25 cellular contexts compared by ENCODE assay signal in genomic region chr2:2777876-2778275, GRCh38.
"Had no signal": no experiment of that assay in that cellular context is flagged by ENCODE, and none has a peak within 500 bp of the region (broad histone marks: within the 10 kb centered on the region; RNA-seq: fewer than 3 reads in every experiment).

No MANE protein-coding gene starts in this region.

- H3K4me3 ChIP-seq: neural progenitor cell, pancreas, psoas muscle, right lobe of liver, sigmoid colon, suprapubic skin, testis, tibial artery, transverse colon, upper lobe of right lung, uterus had no signal

- FAIRE-seq: pancreas, small intestine had no signal

- H3K27me3 ChIP-seq: neural progenitor cell, pancreas, right lobe of liver, sigmoid colon, suprapubic skin, testis, tibial artery, transverse colon, upper lobe of right lung, uterus had no signal

- H3K4me1 ChIP-seq: neural progenitor cell, pancreas, psoas muscle, right lobe of liver, suprapubic skin, testis, tibial artery, transverse colon, upper lobe of right lung, uterus had no signal

- H3K9ac ChIP-seq: neural progenitor cell had no signal

- DNase-seq: naive thymus-derived CD4-positive, alpha-beta T cell; natural killer cell; occipital lobe; pancreas; psoas muscle; right cardiac atrium; right lobe of liver; sigmoid colon; small intestine; stimulated activated CD4-positive, alpha-beta T cell treated with anti-CD3 and anti-CD28 coated beads, Interleukin-15, amount 100 ng/mL, for 24 hours; stimulated activated CD4-positive, alpha-beta T cell treated with anti-CD3 and anti-CD28 coated beads, Interleukin-2, amount 100 ng/mL, for 24 hours; stimulated activated CD4-positive, alpha-beta T cell treated with anti-CD3 and anti-CD28 coated beads, Interleukin-2, amount 100 ng/mL, for 48 hours; stimulated activated CD4-positive, alpha-beta T cell treated with anti-CD3 and anti-CD28 coated beads, Interleukin-4, amount 100 ng/mL, for 24 hours; stimulated activated naive B cell treated with anti-CD40 and anti-IgM and Interleukin-4, amounts not matched to agents 10 μg/mL and 1 μg/mL and 100 μg/mL, for 72 hours; stimulated activated naive CD8-positive, alpha-beta T cell treated with anti-CD3 and anti-CD28 coated beads, Interleukin-15, amount 100 ng/mL, for 72 hours; stimulated activated naive CD8-positive, alpha-beta T cell treated with anti-CD3 and anti-CD28 coated beads, Interleukin-15, Interleukin-2, amounts not matched to agents 100 U/mL and 50 U/mL, for 24 hours; substantia nigra; testis; transverse colon; upper lobe of right lung; uterus had no signal

- ATAC-seq: naive thymus-derived CD4-positive, alpha-beta T cell; natural killer cell; psoas muscle; right cardiac atrium; right lobe of liver; stimulated activated effector memory CD8-positive, alpha-beta T cell treated with anti-CD3 and anti-CD28 coated beads, Interleukin-12 subunit alpha, Interleukin-12 subunit beta, amount 100 ng/mL, for 72 hours; stimulated activated naive B cell treated with anti-CD40 and anti-IgM and Interleukin-4, amounts not matched to agents 10 μg/mL and 1 μg/mL and 100 μg/mL, for 72 hours; stimulated activated naive CD8-positive, alpha-beta T cell treated with anti-CD3 and anti-CD28 coated beads, Interleukin-15, amount 100 ng/mL, for 72 hours; stimulated activated naive CD8-positive, alpha-beta T cell treated with anti-CD3 and anti-CD28 coated beads, Interleukin-15, Interleukin-2, amounts not matched to agents 100 U/mL and 50 U/mL, for 24 hours; upper lobe of right lung had no signal

- H3K27ac ChIP-seq: neural progenitor cell, pancreas, psoas muscle, right lobe of liver, sigmoid colon, suprapubic skin, testis, tibial artery, transverse colon, upper lobe of right lung, uterus had no signal

- H3K9me3 ChIP-seq: pancreas, psoas muscle, right lobe of liver, sigmoid colon, suprapubic skin, testis, transverse colon, upper lobe of right lung, uterus had no signal

- H3K4me2 ChIP-seq: neural progenitor cell had no signal

- H2AFZ ChIP-seq: neural progenitor cell had no signal

- H3K36me3 ChIP-seq: neural progenitor cell, pancreas, right lobe of liver, sigmoid colon, suprapubic skin, tibial artery, transverse colon, upper lobe of right lung, uterus had no signal
